In genomic region chr2:18402-19271, GRCh38 we compare ENCODE assay signal across 8 cellular contexts. TPM values are rescaled to one million over a fixed set of nuclear protein-coding genes. Genes with fewer than 3 reads are reported as not detected.
DNase-seq lines count a peak whose midpoint lies in the region; ATAC-seq and TF ChIP-seq lines count a peak whose summit lies in the region.

No MANE protein-coding gene starts in this region.

- H3K9ac ChIP-seq in DND-41 (ENCODE audit: low read depth, low read length) (no peak overlapping the region), Loucy (ENCODE audit: low read depth, low read length, poor library complexity, severe bottlenecking) (no peak overlapping the region)

- no peaks in the 10 kb centered on the region for H3F3A ChIP-seq in Loucy (ENCODE audit: low read depth)

- no peak for ATAC-seq in DND-41 (ENCODE audit: insufficient read depth, low read depth)

- DNase-seq in DND-41 (no peak), dorsolateral prefrontal cortex (peak in 1 of 10 donors; percentile 24), osteoblast (ENCODE audit: insufficient read length, low spot score, missing footprints) (peak; percentile 56), SW 1271 (lab: John Stamatoyannopoulos, UW) (no peak), KG1 (lab: John Stamatoyannopoulos, UW) (no peak), GM19238 (ENCODE audit: insufficient read length, low spot score) (no peak)
- DNase-seq in activated CD4-positive, CD25-positive, alpha-beta regulatory T cell treated with anti-CD3 and anti-CD28 coated beads, Interleukin-2, amount 50 U/mL, for 72 hours: no peak

- peak; percentile 64 for TF ChIP-seq CTCF in DND-41 (IDR thresholded peaks at IDR 0.05; ENCODE audit: borderline replicate concordance, extremely low read depth, low read length, poor library complexity, severe bottlenecking)
- TF ChIP-seq CTCF in Loucy (conservative IDR thresholded peaks at IDR 0.05; ENCODE audit: low read length): peak; percentile 89
- TF ChIP-seq CTCF in dorsolateral prefrontal cortex (IDR thresholded peaks at IDR 0.05 in 54 of 56, conservative IDR thresholded peaks at IDR 0.05 in 2 of 56; ENCODE audit: low read depth in 1 of 56, partially characterized antibody in 56 of 56): peak; percentile 14 to 67 (median 50)
- TF ChIP-seq CTCF in osteoblast (IDR thresholded peaks at IDR 0.05; ENCODE audit: extremely low read depth, low read depth, low read length): peak; percentile 45

- H3K9me3 ChIP-seq in DND-41 (ENCODE audit: insufficient read depth, low read length, severe bottlenecking) (no peaks in the 10 kb centered on the region), Loucy (ENCODE audit: insufficient read depth, low read depth, low read length) (no peaks in the 10 kb centered on the region), osteoblast (ENCODE audit: low read depth, low read length) (no peaks in the 10 kb centered on the region)

- no peaks in the 10 kb centered on the region for H3K79me2 ChIP-seq in DND-41 (ENCODE audit: insufficient read depth, low read length)
- no peaks in the 10 kb centered on the region for H3K79me2 ChIP-seq in Loucy (ENCODE audit: insufficient read depth, low read length)
- H3K79me2 ChIP-seq in osteoblast (ENCODE audit: insufficient read depth, low read length): no peaks in the 10 kb centered on the region

- no peaks in the 10 kb centered on the region for H3K4me1 ChIP-seq in DND-41 (ENCODE audit: insufficient read depth, low read length)
- peaks cover 20% of the 10 kb centered on the region for H3K4me1 ChIP-seq in Loucy (ENCODE audit: insufficient read depth, low read length, poor library complexity, severe bottlenecking)
- H3K4me1 ChIP-seq in osteoblast (ENCODE audit: insufficient read depth, low read length): no peaks in the 10 kb centered on the region

- H3K27ac ChIP-seq in DND-41 (ENCODE audit: low read length): no peak overlapping the region
- no peak overlapping the region for H3K27ac ChIP-seq in dorsolateral prefrontal cortex
- H3K27ac ChIP-seq in osteoblast (ENCODE audit: low read depth, low read length): no peak overlapping the region

- H3K36me3 ChIP-seq in DND-41 (ENCODE audit: insufficient read depth, low read length) (no peaks in the 10 kb centered on the region), Loucy (ENCODE audit: insufficient read depth, low read length) (no peaks in the 10 kb centered on the region), osteoblast (ENCODE audit: insufficient read depth, low read length) (no peaks in the 10 kb centered on the region)

- no peak overlapping the region for H2AFZ ChIP-seq in DND-41 (ENCODE audit: low read depth, low read length)
- no peak overlapping the region for H2AFZ ChIP-seq in Loucy (ENCODE audit: low read length)
- H2AFZ ChIP-seq in osteoblast (ENCODE audit: low read length): no peak overlapping the region

- intact Hi-C loops in dorsolateral prefrontal cortex (cut with DNase I): no loop called here

- no peak overlapping the region for H3K4me3 ChIP-seq in DND-41 (ENCODE audit: low read depth in 1 of 2, low read length in 2 of 2)
- no peak overlapping the region for H3K4me3 ChIP-seq in Loucy (ENCODE audit: low read length, poor library complexity, severe bottlenecking)
- H3K4me3 ChIP-seq in dorsolateral prefrontal cortex: no peak overlapping the region
- H3K4me3 ChIP-seq in osteoblast (ENCODE audit: insufficient read depth, low read length): no peak overlapping the region

- H3K9me2 ChIP-seq in Loucy (replicated peaks; ENCODE audit: low read depth, low read length): no peaks in the 10 kb centered on the region

- H3K27me3 ChIP-seq in DND-41 (ENCODE audit: insufficient read depth, low read length, poor library complexity) (no peaks in the 10 kb centered on the region), Loucy (ENCODE audit: insufficient read depth, low read length, poor library complexity, severe bottlenecking) (no peaks in the 10 kb centered on the region), dorsolateral prefrontal cortex (peaks cover 0 to 8% (median 0%) of the 10 kb centered on the region in 45 donors), osteoblast (ENCODE audit: insufficient read depth, low read length) (no peaks in the 10 kb centered on the region)

- no peaks in the 10 kb centered on the region for H4K20me1 ChIP-seq in DND-41 (ENCODE audit: insufficient read depth, low read length)
- H4K20me1 ChIP-seq in Loucy (ENCODE audit: insufficient read depth, low read length, poor library complexity, severe bottlenecking): no peaks in the 10 kb centered on the region
- H4K20me1 ChIP-seq in osteoblast (ENCODE audit: insufficient read depth, low read length): no peaks in the 10 kb centered on the region

- H3K4me2 ChIP-seq in DND-41 (ENCODE audit: insufficient read depth, low read length): no peak overlapping the region
- H3K4me2 ChIP-seq in Loucy (ENCODE audit: low read depth, low read length, poor library complexity, severe bottlenecking): no peak overlapping the region
- H3K4me2 ChIP-seq in osteoblast (ENCODE audit: insufficient read depth, low read length): no peak overlapping the region

RNA-seq across cellular contexts. Expression of gene FAM110C, which starts 27.7 kb away (rescaled TPM):
- 10 to 100 TPM in 2 of 120 experiments, 1 to 10 TPM in 118; 2.2 to 13.2 (median 5.2) TPM for total RNA-seq in dorsolateral prefrontal cortex
- not detected in 2 replicates for total RNA-seq in osteoblast
